ENCODE assay signal across 11 cellular contexts in genomic region chr6:122315842-122316241, GRCh38.
"Had no signal": no experiment of that assay in that cellular context is flagged by ENCODE, and none has a peak within 500 bp of the region (broad histone marks: within the 10 kb centered on the region; RNA-seq: fewer than 3 reads in every experiment).

No MANE protein-coding gene starts in this region.

- DNase-seq: GM23248, GOT3, H7, H9, HCEC 1CT, HFFc6 had no signal

- H3K36me3 ChIP-seq: HAP-1 had no signal

- H3K4me3 ChIP-seq: GM23248, GM23338, HAP-1 had no signal

- H3K4me2 ChIP-seq: GM23338 had no signal

- H2AFZ ChIP-seq: GM23248, GM23338 had no signal

- ATAC-seq: GM23338, HCT116 had no signal

- H3K4me1 ChIP-seq: HAP-1 had no signal

- FAIRE-seq: H1, H54 had no signal

- H3K27ac ChIP-seq: GM23248 had no signal

- H3K9me3 ChIP-seq: HAP-1 had no signal

- H3K9ac ChIP-seq: GM23248 had no signal
